19 cellular contexts compared by ENCODE assay signal in the genomic region with DNA sequence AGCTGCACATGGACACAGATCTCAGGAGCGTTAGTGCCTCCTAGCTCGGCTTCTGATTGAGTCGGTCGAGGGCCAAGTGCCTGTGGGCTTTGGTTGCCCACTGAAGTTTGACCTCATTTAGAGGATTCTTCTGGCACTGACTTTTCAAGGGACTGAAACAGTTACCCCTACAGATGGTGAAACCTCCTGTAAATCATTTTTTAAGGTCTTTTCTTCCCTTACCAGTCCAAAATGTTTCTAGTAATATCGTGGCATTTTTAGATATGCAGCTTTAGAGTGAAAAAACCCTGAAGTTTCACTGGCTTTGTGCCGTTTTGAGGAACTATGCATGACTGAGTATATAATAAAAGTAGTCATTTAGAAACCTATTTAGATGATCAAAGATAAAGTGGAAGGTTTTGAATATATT. TPM values are rescaled to one million over a fixed set of nuclear protein-coding genes. Genes with fewer than 3 reads are reported as not detected.
A peak's percentile ranks its signal among the peaks of the same experiment; 100 is the strongest.
DNase-seq lines count a peak whose midpoint lies in the region; ATAC-seq and TF ChIP-seq lines count a peak whose summit lies in the region.
"Had no signal": no experiment of that assay in that cellular context is flagged by ENCODE, and none has a peak within 500 bp of the region (broad histone marks: within the 10 kb centered on the region; RNA-seq: fewer than 3 reads in every experiment).

No MANE protein-coding gene starts in this region.

- no peak for TF ChIP-seq EP300 in transverse colon (IDR thresholded peaks at IDR 0.05; ENCODE audit: low read depth)

- no peaks in the 10 kb centered on the region for H3K36me3 ChIP-seq in transverse colon
- H3K36me3 ChIP-seq: breast epithelium, WERI-Rb-1 had no signal

- no peaks in the 10 kb centered on the region for H3K27me3 ChIP-seq in transverse colon
- H3K27me3 ChIP-seq: breast epithelium had no signal

- no peaks in the 10 kb centered on the region for H3K9me3 ChIP-seq in transverse colon
- H3K9me3 ChIP-seq: breast epithelium had no signal

- H3K4me3 ChIP-seq in transverse colon: no peak overlapping the region
- H3K4me3 ChIP-seq: breast epithelium, GM23338 had no signal

- H3K27ac ChIP-seq in transverse colon: no peak overlapping the region
- H3K27ac ChIP-seq: breast epithelium, WERI-Rb-1 had no signal

- no peaks in the 10 kb centered on the region for H3K4me1 ChIP-seq in transverse colon
- H3K4me1 ChIP-seq: breast epithelium had no signal

- no peak for TF ChIP-seq CTCF in transverse colon (IDR thresholded peaks at IDR 0.05)

- 57 to 79% methylated on average over 2 to 6 of the region's 6 CpGs for WGBS in transverse colon (ENCODE audit: low coverage in 1 of 2), 2 donors

- peak; percentile 60 for DNase-seq in cerebellar cortex (ENCODE audit: low spot score)
- DNase-seq in COLO829 (ENCODE audit: low spot score): no peak
- DNase-seq in DMS153 (lab: John Stamatoyannopoulos, UW): no peak
- DNase-seq in transverse colon: no peak
- no peak for DNase-seq in D341Med (ENCODE audit: low spot score)
- DNase-seq: activated naive CD4-positive, alpha-beta T cell treated with anti-CD3 and anti-CD28 coated beads, Interleukin-2, amount 50 U/mL, for 16 hours; effector CD4-positive, alpha-beta T cell; KG1; natural killer cell; NCI-H1436 treated with DMSO at 0.1 percent for 48 hours; NCI-H524 treated with DMSO at 0.1 percent for 48 hours; SW 1271; WERI-Rb-1 had no signal

- in situ Hi-C loops in transverse colon (cut with MboI; ENCODE audit: low pct_ligation_motif_present in 1 of 4, low pct_unique_long_range_greater_than_20kb in 1 of 4, low sequenced_read_pairs in 3 of 4): loop anchor here in 1 of 4 donors (25.0 kb wide), 1 partner anchor 577 kb away; no protein-coding TSS in a partner anchor

- TF ChIP-seq POLR2A in transverse colon (IDR thresholded peaks at IDR 0.05): no peak

- intact Hi-C loops in transverse colon (cut with DNase I; ENCODE audit: low total_unique reads): no loop called here

- peak; percentile 80 for ATAC-seq in GM18867 (IDR thresholded peaks at IDR 0.05; ENCODE audit: unreplicated experiment)
- peak; percentile 62 for ATAC-seq in GM21515 (IDR thresholded peaks at IDR 0.05; ENCODE audit: unreplicated experiment)
- peak; percentile 76 for ATAC-seq in HG03135 (IDR thresholded peaks at IDR 0.05; ENCODE audit: unreplicated experiment)
- ATAC-seq: GM23338, natural killer cell, Panc1 had no signal

RNA-seq across cellular contexts. Expression of gene L1TD1, which starts 34.7 kb away (rescaled TPM):
- total RNA-seq in transverse colon: 1 to 10 TPM in 3 of 4 donors, not detected in 1; 2.0 to 5.4 (median 3.4) TPM
